21 cellular contexts compared by ENCODE assay signal in the genomic region with DNA sequence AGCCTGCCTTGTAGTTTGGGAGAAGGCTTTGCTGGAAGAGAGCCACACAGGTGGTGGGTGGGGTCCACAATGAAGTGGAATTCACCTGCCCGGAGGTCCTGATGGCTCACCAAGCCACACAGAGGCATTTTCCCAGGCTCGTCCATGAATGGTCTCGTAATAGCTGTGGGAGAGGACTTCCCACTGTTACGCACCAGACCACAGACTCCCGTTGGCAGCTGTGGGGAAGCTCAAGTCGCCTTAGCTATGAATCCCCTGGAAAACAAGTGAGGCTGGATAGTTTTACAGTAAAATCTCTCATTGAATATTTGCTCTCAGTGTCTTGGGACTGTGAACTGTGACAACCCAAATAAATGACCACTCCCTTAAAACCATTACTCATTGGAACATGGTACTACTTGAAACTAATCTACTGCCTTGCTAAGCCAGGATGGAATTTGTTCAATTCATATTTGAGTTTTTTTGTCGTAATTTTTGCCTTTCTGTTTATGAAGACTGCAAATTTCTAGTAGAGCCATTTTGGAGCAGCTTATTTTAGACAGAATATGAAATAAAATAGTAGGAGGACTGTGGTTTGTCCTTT.
A peak's percentile ranks its signal among the peaks of the same experiment; 100 is the strongest.
DNase-seq lines count a peak whose midpoint lies in the region; ATAC-seq, FAIRE-seq and TF ChIP-seq lines count a peak whose summit lies in the region.
"Had no signal": no experiment of that assay in that cellular context is flagged by ENCODE, and none has a peak within 500 bp of the region (broad histone marks: within the 10 kb centered on the region; RNA-seq: fewer than 3 reads in every experiment).

No MANE protein-coding gene starts in this region.

- no peak overlapping the region for H2AFZ ChIP-seq in keratinocyte (ENCODE audit: control insufficient read depth, low read length)
- H2AFZ ChIP-seq: GM23338 had no signal

- no peaks in the 10 kb centered on the region for H4K20me1 ChIP-seq in keratinocyte (ENCODE audit: control insufficient read depth, extremely low read depth, insufficient read depth, low read length)

- H3K4me3 ChIP-seq in astrocyte of the spinal cord (ENCODE audit: low read depth, low read length) (no peak overlapping the region), keratinocyte (ENCODE audit: control insufficient read depth in 2 of 3, extremely low read depth in 1 of 3, insufficient read depth in 2 of 3, low read depth in 1 of 3, low read length in 3 of 3) (peak overlapping the region in 1 of 3 experiments; percentile 11)
- H3K4me3 ChIP-seq: GM23338, right atrium auricular region had no signal

- no peak for TF ChIP-seq CTCF in astrocyte of the spinal cord (IDR thresholded peaks at IDR 0.05; ENCODE audit: low read depth, low read length)
- no peak for TF ChIP-seq CTCF in keratinocyte (optimal IDR thresholded peaks at IDR 0.05 in 1 of 3, IDR thresholded peaks at IDR 0.05 in 1 of 3, conservative IDR thresholded peaks at IDR 0.05 in 1 of 3; ENCODE audit: extremely low read depth in 1 of 3, insufficient read depth in 2 of 3, low read length in 3 of 3)

- peak overlapping the region; percentile 58 for H3K4me2 ChIP-seq in keratinocyte (ENCODE audit: control insufficient read depth, extremely low read depth, insufficient read depth, low read depth, low read length)
- H3K4me2 ChIP-seq: GM23338 had no signal

- H3K9ac ChIP-seq in keratinocyte (ENCODE audit: control insufficient read depth, extremely low read depth, insufficient read depth, low read length) = peak overlapping the region; percentile 44

- H3K36me3 ChIP-seq in keratinocyte (ENCODE audit: control insufficient read depth in 2 of 2, extremely low read depth in 1 of 2, insufficient read depth in 2 of 2, low read length in 2 of 2) = no peaks in the 10 kb centered on the region
- H3K36me3 ChIP-seq: right atrium auricular region had no signal

- peaks cover 77% of the 10 kb centered on the region for H3K4me1 ChIP-seq in keratinocyte (ENCODE audit: control insufficient read depth, extremely low read depth, insufficient read depth, low read length)

- no peaks in the 10 kb centered on the region for H3K79me2 ChIP-seq in keratinocyte (ENCODE audit: control insufficient read depth, insufficient read depth, low read length)

- dilution Hi-C loops in keratinocyte (cut with MboI; ENCODE audit: extremely low pct_ligation_motif_present, low sequenced_read_pairs) = no loop called here

- peak overlapping the region; percentile 96 for H3K27ac ChIP-seq in keratinocyte (ENCODE audit: control insufficient read depth, insufficient read depth, low read length)

- no peaks in the 10 kb centered on the region for H3K9me1 ChIP-seq in keratinocyte (ENCODE audit: control insufficient read depth, extremely low read depth, insufficient read depth, low read length)

- no peak for ATAC-seq in GM18520 (IDR thresholded peaks at IDR 0.05; ENCODE audit: unreplicated experiment)
- ATAC-seq: GM23338; Right ventricle myocardium inferior; stimulated activated naive CD8-positive, alpha-beta T cell treated with anti-CD3 and anti-CD28 coated beads, Interleukin-15, Interleukin-2, amounts not matched to agents 100 U/mL and 50 U/mL, for 24 hours; T-cell had no signal

- FAIRE-seq in keratinocyte (lab: Jason Lieb, UNC) = peak; percentile 97

- in situ Hi-C loops in astrocyte of the spinal cord (cut with HindIII; ENCODE audit: low sequenced_read_pairs) = no loop called here

- DNase-seq in LHCN-M2 (ENCODE audit: low read depth) = peak; percentile 91
- DNase-seq in astrocyte of the spinal cord (ENCODE audit: low read depth, low spot score) = peak; percentile 79
- peak; percentile 76 for DNase-seq in keratinocyte (ENCODE audit: low read depth, low spot score)
- peak; percentile 63 for DNase-seq in stromal cell of bone marrow (ENCODE audit: low read depth)
- no peak for DNase-seq in occipital lobe (lab: John Stamatoyannopoulos, UW)
- DNase-seq in NCI-H1417 treated with DMSO at 0.1 percent for 48 hours (lab: John Stamatoyannopoulos, UW) = no peak
- DNase-seq in hepatic stellate cell (ENCODE audit: low spot score) = no peak
- DNase-seq: activated CD4-positive, alpha-beta T cell treated with anti-CD3 and anti-CD28 coated beads, Interleukin-2, amount 50 U/mL, for 48 hours; activated T-cell treated with anti-CD3 and anti-CD28 coated beads, Interleukin-2, amount 50 U/mL, for 24 hours; caudate nucleus; kidney glomerular epithelial cell; MM.1S; NCI-H2107; NCI-H524 treated with DMSO at 0.1 percent for 48 hours; stimulated activated CD4-positive, alpha-beta T cell treated with anti-CD3 and anti-CD28 coated beads, Interleukin-1b, Interleukin-23, amount 100 ng/mL, for 48 hours; stimulated activated naive CD8-positive, alpha-beta T cell treated with anti-CD3 and anti-CD28 coated beads, Interleukin-15, Interleukin-2, amounts not matched to agents 100 U/mL and 50 U/mL, for 24 hours; T-cell had no signal

- H3K27me3 ChIP-seq in keratinocyte (ENCODE audit: control insufficient read depth, extremely low read depth, insufficient read depth, low read length) = no peaks in the 10 kb centered on the region
- H3K27me3 ChIP-seq: right atrium auricular region had no signal

- H3K9me3 ChIP-seq in keratinocyte (ENCODE audit: control insufficient read depth, low read depth, low read length) = no peaks in the 10 kb centered on the region
- H3K9me3 ChIP-seq: right atrium auricular region had no signal

Comparison
In these comparisons a context has a peak if more than half of its experiments do, and no peak if none do; other contexts are left out.
1. DNase-seq: peak in LHCN-M2 (single experiment), astrocyte of the spinal cord (single experiment), keratinocyte (single experiment) and stromal cell of bone marrow (single experiment); none in occipital lobe (single experiment), NCI-H1417 treated with DMSO at 0.1 percent for 48 hours (single experiment) and hepatic stellate cell (single experiment).